ENCODE assay signal across 8 cellular contexts in the genomic region with DNA sequence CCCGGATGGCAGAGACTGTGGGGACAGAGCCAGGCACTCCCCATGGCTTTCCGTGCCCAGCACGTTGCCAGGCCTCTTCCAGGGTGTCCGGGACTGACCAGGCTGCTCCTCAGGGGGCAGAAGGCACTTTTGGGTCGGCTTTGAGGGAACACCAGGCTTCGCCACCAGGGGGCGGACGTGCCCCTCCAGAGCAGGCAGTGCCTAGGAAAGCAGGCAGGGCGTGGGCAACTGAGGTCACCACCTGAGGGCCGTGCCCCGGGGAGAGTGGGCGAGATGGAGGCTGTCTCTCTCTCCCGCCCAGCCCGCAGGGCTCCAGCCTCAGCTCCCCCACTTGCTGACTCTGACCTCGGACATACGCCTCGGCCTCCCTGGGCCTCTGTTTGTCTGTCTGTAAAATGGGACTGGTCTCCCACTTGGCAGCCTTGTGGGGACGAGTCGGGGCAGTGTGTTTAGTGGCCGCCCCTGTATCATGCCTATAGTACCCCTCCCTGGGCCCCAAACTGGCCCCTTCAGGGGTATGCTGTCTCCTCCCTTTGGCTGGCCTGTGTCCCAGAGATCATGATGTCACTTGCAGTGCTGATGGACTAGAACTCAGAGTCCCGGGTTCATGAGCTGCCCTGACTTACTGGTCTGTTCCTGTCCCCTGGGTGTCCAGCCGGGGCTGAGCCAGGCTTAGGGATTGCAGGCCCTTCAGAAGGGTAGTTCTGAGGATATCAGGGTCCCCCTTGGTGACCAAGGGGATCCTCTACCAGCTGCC.
A peak's percentile ranks its signal among the peaks of the same experiment; 100 is the strongest.
DNase-seq lines count a peak whose midpoint lies in the region; ATAC-seq lines count a peak whose summit lies in the region.

No MANE protein-coding gene starts in this region.

- no peak for ATAC-seq in HG02642 (IDR thresholded peaks at IDR 0.05; ENCODE audit: poor library complexity, unreplicated experiment)

- DNase-seq in NCI-H2081 (lab: John Stamatoyannopoulos, UW) (peak; percentile 32 to 37), NCI-H2081 treated with DMSO at 0.1 percent for 48 hours (lab: John Stamatoyannopoulos, UW) (no peak), NCI-H2196 (lab: John Stamatoyannopoulos, UW; ENCODE audit: unreplicated experiment) (peak; percentile 82), dedifferentiated amniotic fluid mesenchymal stem cell (ENCODE audit: extremely low spot score) (peak; percentile 57), medulla oblongata (ENCODE audit: extremely low spot score) (peak; percentile 61)
- DNase-seq in activated CD4-positive, alpha-beta T cell treated with anti-CD3 and anti-CD28 coated beads, Interleukin-2, amount 50 U/mL, for 4 hours: peak; percentile 83 to 86
- peak; percentile 82 for DNase-seq in stimulated activated CD8-positive, alpha-beta memory T cell treated with anti-CD3 and anti-CD28 coated beads, Interleukin-15, amount 100 ng/mL, for 1 hour (ENCODE audit: low read depth)
